ENCODE assay signal across 3 cellular contexts in the genomic region with DNA sequence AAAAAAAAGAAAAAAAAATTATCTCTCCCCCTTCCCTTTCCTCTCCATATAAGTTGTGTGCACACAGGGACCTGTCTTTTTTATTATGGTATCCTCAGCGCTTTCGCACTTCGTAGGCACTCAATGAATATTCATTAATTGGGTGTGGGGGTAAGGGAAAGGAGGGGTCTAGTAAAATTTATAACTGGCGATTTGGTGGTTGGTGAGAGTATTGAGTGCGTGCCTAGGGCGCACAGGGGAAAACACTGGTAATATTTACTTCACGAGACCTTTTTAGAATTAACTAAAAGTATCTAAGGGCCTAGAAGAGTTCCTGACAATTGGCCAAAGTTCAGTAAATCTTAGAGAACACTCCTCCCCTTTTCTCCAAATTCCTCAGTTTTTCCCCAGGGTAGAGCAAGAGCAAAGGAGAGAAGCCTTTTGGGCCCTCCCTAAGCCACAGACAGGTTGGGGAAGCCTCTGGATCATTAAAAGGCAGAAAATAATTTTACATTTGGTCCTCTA.
TF ChIP-seq lines count a peak whose summit lies in the region.

No MANE protein-coding gene starts in this region.

TF ChIP-seq in SK-N-SH, 30 proteins besides CTCF, POLR2A, EP300 and RAD21:
- TF ChIP-seq USF1 (IDR thresholded peaks at IDR 0.05; ENCODE audit: borderline replicate concordance, low read depth) (no peak), FOSL2 (IDR thresholded peaks at IDR 0.05; ENCODE audit: borderline replicate concordance, low read depth) (no peak), PBX3 (IDR thresholded peaks at IDR 0.05) (no peak), TCF12 (IDR thresholded peaks at IDR 0.05) (no peak), EZH2phosphoT487 (IDR thresholded peaks at IDR 0.05; ENCODE audit: borderline replicate concordance, low read depth) (no peak), TEAD4 (IDR thresholded peaks at IDR 0.05; ENCODE audit: borderline replicate concordance, insufficient read depth) (no peak), FOXJ3 (CRISPR knock-in tag; IDR thresholded peaks at IDR 0.05) (no peak)

TF ChIP-seq in SK-N-SH treated with all-trans-retinoic acid at 6 μM for 48 hours, 23 proteins besides CTCF, POLR2A, EP300 and RAD21:
- TF ChIP-seq RARB (CRISPR knock-in tag; IDR thresholded peaks at IDR 0.05) (no peak), CREB5 (CRISPR knock-in tag; IDR thresholded peaks at IDR 0.05; ENCODE audit: low read depth) (no peak), ESRRG (CRISPR knock-in tag; IDR thresholded peaks at IDR 0.05) (no peak), ZC3H10 (CRISPR knock-in tag; IDR thresholded peaks at IDR 0.05) (no peak), ZNF565 (CRISPR knock-in tag; conservative IDR thresholded peaks at IDR 0.05; ENCODE audit: low read depth) (no peak), ISL1 (CRISPR knock-in tag; IDR thresholded peaks at IDR 0.05) (no peak), TOX (CRISPR knock-in tag; IDR thresholded peaks at IDR 0.05; ENCODE audit: borderline replicate concordance) (no peak), SNAI2 (CRISPR knock-in tag; IDR thresholded peaks at IDR 0.05) (no peak), OSR1 (CRISPR knock-in tag; IDR thresholded peaks at IDR 0.05) (no peak), ZFP3 (CRISPR knock-in tag; IDR thresholded peaks at IDR 0.05) (no peak), ZNF8 (CRISPR knock-in tag; IDR thresholded peaks at IDR 0.05) (no peak), TSHZ2 (CRISPR knock-in tag; IDR thresholded peaks at IDR 0.05) (no peak), CSDC2 (CRISPR knock-in tag; IDR thresholded peaks at IDR 0.05) (no peak), BACH2 (CRISPR knock-in tag; IDR thresholded peaks at IDR 0.05; ENCODE audit: borderline replicate concordance) (no peak)
- TF ChIP-seq, protein P1, sequence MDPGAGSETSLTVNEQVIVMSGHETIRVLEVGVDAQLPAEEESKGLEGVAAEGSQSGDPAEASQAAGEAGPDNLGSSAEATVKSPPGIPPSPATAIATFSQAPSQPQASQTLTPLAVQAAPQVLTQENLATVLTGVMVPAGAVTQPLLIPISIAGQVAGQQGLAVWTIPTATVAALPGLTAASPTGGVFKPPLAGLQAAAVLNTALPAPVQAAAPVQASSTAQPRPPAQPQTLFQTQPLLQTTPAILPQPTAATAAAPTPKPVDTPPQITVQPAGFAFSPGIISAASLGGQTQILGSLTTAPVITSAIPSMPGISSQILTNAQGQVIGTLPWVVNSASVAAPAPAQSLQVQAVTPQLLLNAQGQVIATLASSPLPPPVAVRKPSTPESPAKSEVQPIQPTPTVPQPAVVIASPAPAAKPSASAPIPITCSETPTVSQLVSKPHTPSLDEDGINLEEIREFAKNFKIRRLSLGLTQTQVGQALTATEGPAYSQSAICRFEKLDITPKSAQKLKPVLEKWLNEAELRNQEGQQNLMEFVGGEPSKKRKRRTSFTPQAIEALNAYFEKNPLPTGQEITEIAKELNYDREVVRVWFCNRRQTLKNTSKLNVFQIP (CRISPR knock-in tag; IDR thresholded peaks at IDR 0.05; ENCODE audit: borderline replicate concordance, low read depth): no peak

TF ChIP-seq in HepG2, 621 proteins besides CTCF, POLR2A, EP300 and RAD21:
- peak; percentile 32 for TF ChIP-seq HNRNPK (IDR thresholded peaks at IDR 0.05; ENCODE audit: low read depth, low read length, poor library complexity, severe bottlenecking)
- no peak for TF ChIP-seq MYPOP (CRISPR knock-in tag; IDR thresholded peaks at IDR 0.05)
- TF ChIP-seq ZNF878 (CRISPR knock-in tag; IDR thresholded peaks at IDR 0.05): no peak
- no peak for TF ChIP-seq ZBTB7B (CRISPR knock-in tag; IDR thresholded peaks at IDR 0.05)
- no peak for TF ChIP-seq ZBTB40 (IDR thresholded peaks at IDR 0.05)
- no peak for TF ChIP-seq ZBTB40 (CRISPR knock-in tag; IDR thresholded peaks at IDR 0.05)
